In the genomic region with DNA sequence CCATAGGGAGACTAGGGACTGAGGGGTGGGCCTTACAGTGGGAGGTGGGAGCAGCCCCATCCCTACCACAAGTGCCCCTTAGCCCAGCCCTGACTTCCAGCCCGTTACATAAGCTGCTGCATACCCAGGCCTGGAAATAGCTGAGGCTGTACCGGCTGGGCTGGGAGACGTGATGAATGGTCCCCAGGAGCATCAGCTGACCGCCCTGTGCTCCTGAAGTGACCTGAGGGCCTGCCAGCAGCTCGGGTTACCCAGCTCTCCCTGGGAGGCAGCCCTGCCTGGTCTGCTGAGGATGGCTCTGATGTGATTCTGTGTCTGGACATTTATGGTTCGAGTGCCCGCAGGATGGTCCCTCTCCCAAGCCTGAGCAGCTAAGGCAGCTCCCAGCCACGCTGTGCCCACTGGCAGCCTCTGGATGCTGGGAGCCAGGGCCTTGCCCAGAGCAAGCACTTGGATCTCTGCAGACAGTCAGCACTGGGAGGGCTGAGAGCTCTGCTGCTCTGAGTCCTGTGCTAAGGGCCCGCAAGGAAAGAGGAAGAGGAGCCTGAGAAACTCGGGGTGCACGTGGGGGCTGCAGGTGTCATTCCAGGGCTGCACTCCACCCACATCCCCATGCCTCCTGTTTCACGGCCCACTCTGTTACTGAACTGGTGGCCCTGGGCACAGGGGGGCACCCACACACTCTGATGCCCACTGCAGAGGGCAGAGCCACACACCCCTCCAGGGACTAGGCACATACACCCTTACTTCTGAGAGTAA, we compare ENCODE assay signal across 2 cellular contexts.
A peak's percentile ranks its signal among the peaks of the same experiment; 100 is the strongest.
TF ChIP-seq lines count a peak whose summit lies in the region.

No MANE protein-coding gene starts in this region.

TF ChIP-seq in GM12891, 5 proteins besides CTCF, POLR2A, EP300 and RAD21:
- TF ChIP-seq SPI1 (IDR thresholded peaks at IDR 0.05; ENCODE audit: low read depth, low read length) (peak; percentile 82), TAF1 (IDR thresholded peaks at IDR 0.05; ENCODE audit: low read depth, low read length) (no peak)

TF ChIP-seq in K562, 482 proteins besides CTCF, POLR2A, EP300 and RAD21:
- TF ChIP-seq MTA2 (IDR thresholded peaks at IDR 0.05; ENCODE audit: low read depth) (no peak), SPI1 (IDR thresholded peaks at IDR 0.05; ENCODE audit: borderline replicate concordance, low read depth, low read length) (0 out of 2 replicates have a peak, but pooled peaks have one; percentile 23)
- TF ChIP-seq, protein P1, sequence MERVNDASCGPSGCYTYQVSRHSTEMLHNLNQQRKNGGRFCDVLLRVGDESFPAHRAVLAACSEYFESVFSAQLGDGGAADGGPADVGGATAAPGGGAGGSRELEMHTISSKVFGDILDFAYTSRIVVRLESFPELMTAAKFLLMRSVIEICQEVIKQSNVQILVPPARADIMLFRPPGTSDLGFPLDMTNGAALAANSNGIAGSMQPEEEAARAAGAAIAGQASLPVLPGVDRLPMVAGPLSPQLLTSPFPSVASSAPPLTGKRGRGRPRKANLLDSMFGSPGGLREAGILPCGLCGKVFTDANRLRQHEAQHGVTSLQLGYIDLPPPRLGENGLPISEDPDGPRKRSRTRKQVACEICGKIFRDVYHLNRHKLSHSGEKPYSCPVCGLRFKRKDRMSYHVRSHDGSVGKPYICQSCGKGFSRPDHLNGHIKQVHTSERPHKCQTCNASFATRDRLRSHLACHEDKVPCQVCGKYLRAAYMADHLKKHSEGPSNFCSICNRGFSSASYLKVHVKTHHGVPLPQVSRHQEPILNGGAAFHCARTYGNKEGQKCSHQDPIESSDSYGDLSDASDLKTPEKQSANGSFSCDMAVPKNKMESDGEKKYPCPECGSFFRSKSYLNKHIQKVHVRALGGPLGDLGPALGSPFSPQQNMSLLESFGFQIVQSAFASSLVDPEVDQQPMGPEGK (CRISPR knock-in tag; IDR thresholded peaks at IDR 0.05; ENCODE audit: borderline replicate concordance) = no peak
TF ChIP-seq in K562: peak in this region for 1.
